ENCODE assay signal across 8 cellular contexts in genomic region chr6:89372506-89372901, GRCh38. TPM values are rescaled to one million over a fixed set of nuclear protein-coding genes. Genes with fewer than 3 reads are reported as not detected.
DNase-seq lines count a peak whose midpoint lies in the region; ATAC-seq and TF ChIP-seq lines count a peak whose summit lies in the region.

No MANE protein-coding gene starts in this region.

- intact Hi-C loops in OCI-LY7 (cut with micrococcal nuclease; ENCODE audit: unreplicated experiment), result loop anchor here (1.0 to 5.0 kb wide), 4 partner anchors 40 to 238 kb away; partner anchors contain the start of genes ANKRD6 and RRAGD
- intact Hi-C loops in left colon (cut with DNase I, micrococcal nuclease), result loop anchor here in 1 of 2 donors (10.0 kb wide), 1 partner anchor 388 kb away; no protein-coding TSS in a partner anchor
- intact Hi-C loops in esophagus squamous epithelium (cut with DNase I), result no loop called here

- peak overlapping the region; percentile 32 for H3K4me2 ChIP-seq in OCI-LY7 (ENCODE audit: low read length)

- TF ChIP-seq CTCF in OCI-LY7 (conservative IDR thresholded peaks at IDR 0.05; ENCODE audit: low read length), result no peak
- no peak for TF ChIP-seq CTCF in upper lobe of left lung (IDR thresholded peaks at IDR 0.05)
- TF ChIP-seq CTCF in esophagus squamous epithelium (IDR thresholded peaks at IDR 0.05), result no peak
- TF ChIP-seq CTCF in omental fat pad (IDR thresholded peaks at IDR 0.05), result no peak

- H3K4me1 ChIP-seq in OCI-LY7 (ENCODE audit: insufficient read depth, low read length, poor library complexity, severe bottlenecking) (peaks cover 58% of the 10 kb centered on the region), upper lobe of left lung (peaks cover 8 to 18% (median 13%) of the 10 kb centered on the region in 4 donors), esophagus squamous epithelium (peaks cover 4 to 35% (median 14%) of the 10 kb centered on the region in 3 donors)

- DNase-seq in stimulated activated naive CD8-positive, alpha-beta T cell treated with anti-CD3 and anti-CD28 coated beads, Interleukin-15, amount 100 ng/mL, for 72 hours, result peak; percentile 9 to 54
- no peak for DNase-seq in stimulated activated naive CD8-positive, alpha-beta T cell treated with anti-CD3 and anti-CD28 coated beads, Interleukin-15, Interleukin-2, amounts not matched to agents 100 U/mL and 50 U/mL, for 24 hours
- peak; percentile 54 for DNase-seq in OCI-LY7 (ENCODE audit: low spot score)
- no peak for DNase-seq in upper lobe of left lung
- no peak for DNase-seq in left colon
- no peak for DNase-seq in esophagus squamous epithelium (lab: John Stamatoyannopoulos, UW)
- no peak for DNase-seq in omental fat pad (ENCODE audit: low spot score)

- H3K27ac ChIP-seq in OCI-LY7 (ENCODE audit: low read depth, low read length, poor library complexity, severe bottlenecking) (peak overlapping the region; percentile 40), upper lobe of left lung (peak overlapping the region in 3 of 4 donors; percentile 27 to 61 (median 37)), esophagus squamous epithelium (no peak overlapping the region)

- H3K9me2 ChIP-seq in OCI-LY7 (ENCODE audit: insufficient read depth, low read length), result no peaks in the 10 kb centered on the region

- no peaks in the 10 kb centered on the region for H3K27me3 ChIP-seq in upper lobe of left lung
- H3K27me3 ChIP-seq in esophagus squamous epithelium, result no peaks in the 10 kb centered on the region

- no peak for TF ChIP-seq EP300 in upper lobe of left lung (IDR thresholded peaks at IDR 0.05)

- H4K20me1 ChIP-seq in OCI-LY7 (ENCODE audit: insufficient read depth, low read length), result no peaks in the 10 kb centered on the region

- TF ChIP-seq POLR2A in upper lobe of left lung (IDR thresholded peaks at IDR 0.05) (no peak), esophagus squamous epithelium (IDR thresholded peaks at IDR 0.05) (no peak)

- no peaks in the 10 kb centered on the region for H3K36me3 ChIP-seq in OCI-LY7 (ENCODE audit: insufficient read depth, low read length)
- H3K36me3 ChIP-seq in upper lobe of left lung, result no peaks in the 10 kb centered on the region
- peaks cover 0 to 12% (median 0%) of the 10 kb centered on the region in 3 donors for H3K36me3 ChIP-seq in esophagus squamous epithelium

- WGBS in upper lobe of left lung, 2 donors, result 32 to 34% methylated on average over 3 of the region's 3 CpGs
- 45 to 47% methylated on average over 3 of the region's 3 CpGs for WGBS in esophagus squamous epithelium, 2 donors

- BruUV-seq in OCI-LY7 (replicated peaks; lab: Mats Ljungman, UMichigan), result no TSS peak

- peak; percentile 52 for ATAC-seq in stimulated activated naive CD8-positive, alpha-beta T cell treated with anti-CD3 and anti-CD28 coated beads, Interleukin-15, amount 100 ng/mL, for 72 hours
- ATAC-seq in stimulated activated naive CD8-positive, alpha-beta T cell treated with anti-CD3 and anti-CD28 coated beads, Interleukin-15, Interleukin-2, amounts not matched to agents 100 U/mL and 50 U/mL, for 24 hours, result no peak
- peak; percentile 38 for ATAC-seq in HG02840 (IDR thresholded peaks at IDR 0.05; ENCODE audit: low FRiP score, unreplicated experiment)
- ATAC-seq in upper lobe of left lung (ENCODE audit: low FRiP score in 2 of 2), result no peak
- no peak for ATAC-seq in left colon
- no peak for ATAC-seq in omental fat pad (ENCODE audit: low FRiP score)

- POLR2A ChIA-PET in OCI-LY7 (lab: Charles Lee), result interaction anchor here (0.6 to 2.5 kb wide), 13 partner anchors 9 to 448 kb away, joined by 3 to 20 read pairs (median 4); no protein-coding TSS in a partner anchor

- peaks cover 22% of the 10 kb centered on the region for H3K4me1 Mint-ChIP-seq in stimulated activated naive CD8-positive, alpha-beta T cell treated with anti-CD3 and anti-CD28 coated beads, Interleukin-15, amount 100 ng/mL, for 72 hours

- H2AFZ ChIP-seq in OCI-LY7 (ENCODE audit: low read length), result peak overlapping the region; percentile 92

- H3K4me3 ChIP-seq in OCI-LY7 (ENCODE audit: low read depth, low read length, poor library complexity, severe bottlenecking) (no peak overlapping the region), upper lobe of left lung (no peak overlapping the region), esophagus squamous epithelium (no peak overlapping the region)

- H3K9me3 Mint-ChIP-seq in stimulated activated naive CD8-positive, alpha-beta T cell treated with anti-CD3 and anti-CD28 coated beads, Interleukin-15, amount 100 ng/mL, for 72 hours, result no peaks in the 10 kb centered on the region

- CTCF ChIA-PET in OCI-LY7 (lab: Charles Lee; ENCODE audit: unreplicated experiment), result interaction anchor here (0.9 to 3.0 kb wide), 6 partner anchors 23 to 457 kb away, joined by 3 to 8 read pairs (median 4); partner anchors contain the start of gene RRAGD

- no peaks in the 10 kb centered on the region for H3K9me3 ChIP-seq in OCI-LY7 (ENCODE audit: low read length)
- no peaks in the 10 kb centered on the region for H3K9me3 ChIP-seq in upper lobe of left lung
- H3K9me3 ChIP-seq in esophagus squamous epithelium, result no peaks in the 10 kb centered on the region

- no peaks in the 10 kb centered on the region for H3K79me2 ChIP-seq in OCI-LY7 (ENCODE audit: insufficient read depth, low read depth, low read length)

- H3K4me3 Mint-ChIP-seq in stimulated activated naive CD8-positive, alpha-beta T cell treated with anti-CD3 and anti-CD28 coated beads, Interleukin-15, amount 100 ng/mL, for 72 hours, result no peak overlapping the region

- no peak overlapping the region for H3K27ac Mint-ChIP-seq in stimulated activated naive CD8-positive, alpha-beta T cell treated with anti-CD3 and anti-CD28 coated beads, Interleukin-15, amount 100 ng/mL, for 72 hours

- H3K27me3 Mint-ChIP-seq in stimulated activated naive CD8-positive, alpha-beta T cell treated with anti-CD3 and anti-CD28 coated beads, Interleukin-15, amount 100 ng/mL, for 72 hours, result no peaks in the 10 kb centered on the region

RNA-seq across cellular contexts. Expression of gene UBE2J1, which starts 20.0 kb away (rescaled TPM):
- 117 and 123 TPM in 2 replicates for total RNA-seq in OCI-LY7 (2014; rRNA removed; shearing (Covaris generic))
- 243 and 265 TPM in 2 replicates for total RNA-seq in OCI-LY7 (2022)
- total RNA-seq in upper lobe of left lung, result 10 to 100 TPM; 16.5 to 55.5 (median 37.4) TPM
- total RNA-seq in left colon, result 10 to 100 TPM; 49.4 to 58.5 TPM
- 10 to 100 TPM; 27.2 to 37.3 (median 29.9) TPM for total RNA-seq in esophagus squamous epithelium
- total RNA-seq in omental fat pad, result 10 to 100 TPM; 32.3 to 62.2 (median 39.8) TPM

RNA-seq across cellular contexts. Expression of gene RRAGD, which starts 39.6 kb away (rescaled TPM):
- total RNA-seq in OCI-LY7 (2014; rRNA removed; shearing (Covaris generic)), result 6.2 and 6.5 TPM in 2 replicates
- total RNA-seq in OCI-LY7 (2022), result 12.9 and 17.6 TPM in 2 replicates
- 10 to 100 TPM; 17.5 to 62.7 (median 29.7) TPM for total RNA-seq in upper lobe of left lung
- 1 to 10 TPM; 1.4 to 5.9 TPM for total RNA-seq in left colon
- 10 to 100 TPM; 21.1 to 67.1 (median 33.9) TPM for total RNA-seq in esophagus squamous epithelium
- total RNA-seq in omental fat pad, result 10 to 100 TPM; 11.8 to 41.8 (median 16.5) TPM

RNA-seq across cellular contexts. Expression of gene GABRR2, which starts 57.4 kb away (rescaled TPM):
- 5.2 and 7.8 TPM in 2 replicates for total RNA-seq in OCI-LY7 (2014; rRNA removed; shearing (Covaris generic))
- total RNA-seq in OCI-LY7 (2022), result 6.7 and 7.0 TPM in 2 replicates
- 1 to 10 TPM in 5 of 6 donors, under 1 TPM in 1; 0.30 to 3.1 (median 1.6) TPM for total RNA-seq in upper lobe of left lung
- under 1 TPM; 0.55 to 0.75 TPM for total RNA-seq in left colon
- under 1 TPM in 1 of 4 donors, not detected in 3; 0.19 TPM for total RNA-seq in esophagus squamous epithelium
- total RNA-seq in omental fat pad, result 1 to 10 TPM in 3 of 4 donors, under 1 TPM in 1; 0.50 to 2.4 (median 1.3) TPM

Comparison
In these comparisons a context has a peak if more than half of its experiments do, and no peak if none do; other contexts are left out.
1. ATAC-seq: peak in stimulated activated naive CD8-positive, alpha-beta T cell treated with anti-CD3 and anti-CD28 coated beads, Interleukin-15, amount 100 ng/mL, for 72 hours (single experiment) and HG02840 (single experiment); none in stimulated activated naive CD8-positive, alpha-beta T cell treated with anti-CD3 and anti-CD28 coated beads, Interleukin-15, Interleukin-2, amounts not matched to agents 100 U/mL and 50 U/mL, for 24 hours (single experiment), upper lobe of left lung (0 of 2), left colon (single experiment) and omental fat pad (single experiment).
2. DNase-seq: peak in stimulated activated naive CD8-positive, alpha-beta T cell treated with anti-CD3 and anti-CD28 coated beads, Interleukin-15, amount 100 ng/mL, for 72 hours (2 of 2) and OCI-LY7 (single experiment); none in stimulated activated naive CD8-positive, alpha-beta T cell treated with anti-CD3 and anti-CD28 coated beads, Interleukin-15, Interleukin-2, amounts not matched to agents 100 U/mL and 50 U/mL, for 24 hours (single experiment), upper lobe of left lung (0 of 2), left colon (0 of 2), esophagus squamous epithelium (single experiment) and omental fat pad (single experiment).
3. H3K27ac ChIP-seq: peak in OCI-LY7 (single experiment) and upper lobe of left lung (3 of 4); none in esophagus squamous epithelium (0 of 4).